Comparison of ENCODE assay signal across 10 cellular contexts in the genomic region with DNA sequence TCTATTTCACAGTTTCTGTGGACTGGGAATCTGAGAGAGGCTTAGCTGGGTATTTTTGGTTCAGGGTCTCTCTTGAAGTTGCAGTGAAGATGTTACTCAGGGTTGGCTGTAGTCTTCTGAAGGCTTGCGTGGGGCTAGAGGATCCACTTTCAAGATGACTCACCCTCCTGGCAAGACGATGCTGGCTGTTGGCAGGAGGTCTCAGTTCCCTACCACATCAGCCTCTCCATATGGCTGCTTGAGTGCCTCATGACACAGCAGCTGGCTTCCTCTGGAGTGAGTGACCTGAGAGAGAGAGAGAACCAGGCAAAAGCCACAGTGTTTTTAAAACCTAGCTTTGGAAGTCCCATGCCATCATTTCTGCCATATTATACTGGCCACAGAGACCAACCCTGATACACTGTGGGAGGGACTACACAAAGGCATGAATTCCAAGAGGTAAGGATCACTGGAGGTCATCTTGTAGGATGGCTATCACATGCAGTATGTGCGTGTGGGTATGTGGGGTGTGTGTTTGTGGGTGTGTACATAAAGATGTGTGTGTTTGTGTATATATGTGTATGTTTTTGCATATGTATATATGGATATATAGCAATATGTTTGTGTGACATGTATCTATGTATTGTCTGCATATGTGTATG. TPM values are rescaled to one million over a fixed set of nuclear protein-coding genes. Genes with fewer than 3 reads are reported as not detected.
DNase-seq lines count a peak whose midpoint lies in the region; ATAC-seq and TF ChIP-seq lines count a peak whose summit lies in the region.
"Had no signal": no experiment of that assay in that cellular context is flagged by ENCODE, and none has a peak within 500 bp of the region (broad histone marks: within the 10 kb centered on the region; RNA-seq: fewer than 3 reads in every experiment).

No MANE protein-coding gene starts in this region.

- no peak overlapping the region for H3K27ac Mint-ChIP-seq in activated T-helper 17 cell treated with anti-CD3 and anti-CD28 coated beads, Interleukin-2, amount 50 U/mL, for 72 hours
- no peak overlapping the region for H3K27ac Mint-ChIP-seq in activated T-helper 2 cell treated with anti-CD3 and anti-CD28 coated beads, Interferon-gamma antibody, Interleukin-2, Interleukin-4, amounts not matched to agents 10 μg/mL and 5 μg/mL and 100 μg/mL, durations not matched to agents 14 hours and 24 hours and 36 hours

- no peak overlapping the region for H3K27ac ChIP-seq in left lung

- H3K4me1 ChIP-seq in left lung: peaks cover 0 to 12% of the 10 kb centered on the region in 2 donors

- H3K4me1 Mint-ChIP-seq in activated T-helper 17 cell treated with anti-CD3 and anti-CD28 coated beads, Interleukin-2, amount 50 U/mL, for 72 hours: no peaks in the 10 kb centered on the region
- peaks cover 3% of the 10 kb centered on the region for H3K4me1 Mint-ChIP-seq in activated T-helper 2 cell treated with anti-CD3 and anti-CD28 coated beads, Interferon-gamma antibody, Interleukin-2, Interleukin-4, amounts not matched to agents 10 μg/mL and 5 μg/mL and 100 μg/mL, durations not matched to agents 14 hours and 24 hours and 36 hours (ENCODE audit: low read depth)

- peaks cover 20% of the 10 kb centered on the region for H3K27me3 Mint-ChIP-seq in activated T-helper 17 cell treated with anti-CD3 and anti-CD28 coated beads, Interleukin-2, amount 50 U/mL, for 72 hours
- H3K27me3 Mint-ChIP-seq in activated T-helper 2 cell treated with anti-CD3 and anti-CD28 coated beads, Interferon-gamma antibody, Interleukin-2, Interleukin-4, amounts not matched to agents 10 μg/mL and 5 μg/mL and 100 μg/mL, durations not matched to agents 14 hours and 24 hours and 36 hours (ENCODE audit: low read depth): peaks cover 24% of the 10 kb centered on the region

- peak; percentile 85 for ATAC-seq in GM21723 (IDR thresholded peaks at IDR 0.05; ENCODE audit: unreplicated experiment)
- peak; percentile 85 for ATAC-seq in activated T-helper 17 cell treated with anti-CD3 and anti-CD28 coated beads, Interleukin-2, amount 50 U/mL, for 72 hours (replicated peaks)
- peak; percentile 82 for ATAC-seq in left lung

- H3K9me3 Mint-ChIP-seq in activated T-helper 17 cell treated with anti-CD3 and anti-CD28 coated beads, Interleukin-2, amount 50 U/mL, for 72 hours: no peaks in the 10 kb centered on the region
- no peaks in the 10 kb centered on the region for H3K9me3 Mint-ChIP-seq in activated T-helper 2 cell treated with anti-CD3 and anti-CD28 coated beads, Interferon-gamma antibody, Interleukin-2, Interleukin-4, amounts not matched to agents 10 μg/mL and 5 μg/mL and 100 μg/mL, durations not matched to agents 14 hours and 24 hours and 36 hours

- peaks cover 12 to 21% of the 10 kb centered on the region in 2 donors for H3K27me3 ChIP-seq in left lung

- no peaks in the 10 kb centered on the region for H3K9me3 ChIP-seq in left lung

- intact Hi-C loops in left lung (cut with DNase I): no loop called here
- intact Hi-C loops in activated T-helper 2 cell treated with anti-CD3 and anti-CD28 coated beads, Interferon-gamma antibody, Interleukin-2, Interleukin-4, amounts not matched to agents 10 μg/mL and 5 μg/mL and 100 μg/mL, durations not matched to agents 14 hours and 24 hours and 36 hours (cut with micrococcal nuclease): no loop called here

- DNase-seq in ELR (ENCODE audit: low read depth): peak; percentile 85
- DNase-seq in HUDEP-2 (lab: John Stamatoyannopoulos, UW; ENCODE audit: unreplicated experiment in 76 of 76): peak in 65 of 76 experiments; percentile 4 to 86 (median 51)
- DNase-seq in left lung: peak in 1 of 2 donors; percentile 64
- DNase-seq in NCI-H128 (lab: John Stamatoyannopoulos, UW; ENCODE audit: unreplicated experiment): no peak
- no peak for DNase-seq in activated T-helper 2 cell treated with anti-CD3 and anti-CD28 coated beads, Interferon-gamma antibody, Interleukin-2, Interleukin-4, amounts not matched to agents 10 μg/mL and 5 μg/mL and 100 μg/mL, durations not matched to agents 14 hours and 24 hours and 36 hours (ENCODE audit: low spot score)
- no peak for DNase-seq in NCI-H345 (lab: John Stamatoyannopoulos, UW)

- TF ChIP-seq CTCF in left lung (IDR thresholded peaks at IDR 0.05): no peak

- H3K36me3 Mint-ChIP-seq in activated T-helper 17 cell treated with anti-CD3 and anti-CD28 coated beads, Interleukin-2, amount 50 U/mL, for 72 hours (ENCODE audit: low read depth): no peaks in the 10 kb centered on the region
- H3K36me3 Mint-ChIP-seq in activated T-helper 2 cell treated with anti-CD3 and anti-CD28 coated beads, Interferon-gamma antibody, Interleukin-2, Interleukin-4, amounts not matched to agents 10 μg/mL and 5 μg/mL and 100 μg/mL, durations not matched to agents 14 hours and 24 hours and 36 hours (ENCODE audit: low read depth): no peaks in the 10 kb centered on the region

- peaks cover 0 to 23% of the 10 kb centered on the region in 2 donors for H3K36me3 ChIP-seq in left lung

- no peak overlapping the region for H3K4me3 ChIP-seq in left lung

- no peak overlapping the region for H3K4me3 Mint-ChIP-seq in activated T-helper 17 cell treated with anti-CD3 and anti-CD28 coated beads, Interleukin-2, amount 50 U/mL, for 72 hours
- H3K4me3 Mint-ChIP-seq in activated T-helper 2 cell treated with anti-CD3 and anti-CD28 coated beads, Interferon-gamma antibody, Interleukin-2, Interleukin-4, amounts not matched to agents 10 μg/mL and 5 μg/mL and 100 μg/mL, durations not matched to agents 14 hours and 24 hours and 36 hours (ENCODE audit: low read depth): no peak overlapping the region

RNA-seq across cellular contexts. Expression of gene DNPEP, which starts 25.1 kb away (rescaled TPM):
- 10 to 100 TPM; 80.9 to 99.6 TPM for total RNA-seq in activated T-helper 17 cell treated with anti-CD3 and anti-CD28 coated beads, Interleukin-2, amount 50 U/mL, for 72 hours
- 10 to 100 TPM; 41.6 to 62.9 TPM for total RNA-seq in left lung
- total RNA-seq in activated T-helper 2 cell treated with anti-CD3 and anti-CD28 coated beads, Interferon-gamma antibody, Interleukin-2, Interleukin-4, amounts not matched to agents 10 μg/mL and 5 μg/mL and 100 μg/mL, durations not matched to agents 14 hours and 24 hours and 36 hours: 117 and 120 TPM in 2 replicates

RNA-seq across cellular contexts. Expression of gene RESP18, which starts 30.1 kb away (rescaled TPM):
- total RNA-seq in activated T-helper 17 cell treated with anti-CD3 and anti-CD28 coated beads, Interleukin-2, amount 50 U/mL, for 72 hours: not detected
- total RNA-seq in left lung: not detected
- not detected in 2 replicates for total RNA-seq in activated T-helper 2 cell treated with anti-CD3 and anti-CD28 coated beads, Interferon-gamma antibody, Interleukin-2, Interleukin-4, amounts not matched to agents 10 μg/mL and 5 μg/mL and 100 μg/mL, durations not matched to agents 14 hours and 24 hours and 36 hours
- total RNA-seq: NCI-H460, subcutaneous adipose tissue had no signal

RNA-seq across cellular contexts. Expression of gene PTPRN, which starts 53.4 kb away (rescaled TPM):
- total RNA-seq in activated T-helper 17 cell treated with anti-CD3 and anti-CD28 coated beads, Interleukin-2, amount 50 U/mL, for 72 hours: 1 to 10 TPM in 1 of 2 donors, under 1 TPM in 1; 0.67 to 6.3 TPM
- total RNA-seq in left lung: 1 to 10 TPM in 1 of 2 donors, not detected in 1; 1.4 TPM
- 1.1 and 1.6 TPM in 2 replicates for total RNA-seq in activated T-helper 2 cell treated with anti-CD3 and anti-CD28 coated beads, Interferon-gamma antibody, Interleukin-2, Interleukin-4, amounts not matched to agents 10 μg/mL and 5 μg/mL and 100 μg/mL, durations not matched to agents 14 hours and 24 hours and 36 hours
- total RNA-seq: subcutaneous adipose tissue had no signal

RNA-seq across cellular contexts. Expression of gene DES, which starts 55.5 kb away (rescaled TPM):
- not detected for total RNA-seq in activated T-helper 17 cell treated with anti-CD3 and anti-CD28 coated beads, Interleukin-2, amount 50 U/mL, for 72 hours
- 100 to 1,000 TPM in 1 of 2 donors, 10 to 100 TPM in 1; 32.0 to 101 TPM for total RNA-seq in left lung
- not detected in 2 replicates for total RNA-seq in activated T-helper 2 cell treated with anti-CD3 and anti-CD28 coated beads, Interferon-gamma antibody, Interleukin-2, Interleukin-4, amounts not matched to agents 10 μg/mL and 5 μg/mL and 100 μg/mL, durations not matched to agents 14 hours and 24 hours and 36 hours

Comparison
In these comparisons a context has a peak if more than half of its experiments do, and no peak if none do; other contexts are left out.
1. DNase-seq: peak in ELR (single experiment) and HUDEP-2 (65 of 76); none in NCI-H128 (single experiment), activated T-helper 2 cell treated with anti-CD3 and anti-CD28 coated beads, Interferon-gamma antibody, Interleukin-2, Interleukin-4, amounts not matched to agents 10 μg/mL and 5 μg/mL and 100 μg/mL, durations not matched to agents 14 hours and 24 hours and 36 hours (single experiment) and NCI-H345 (single experiment).
2. Peak in every context shown above with its lines, with median percentiles within 50 percentile points of each other: ATAC-seq.